ENCODE assay signal across 26 cellular contexts in the genomic region with DNA sequence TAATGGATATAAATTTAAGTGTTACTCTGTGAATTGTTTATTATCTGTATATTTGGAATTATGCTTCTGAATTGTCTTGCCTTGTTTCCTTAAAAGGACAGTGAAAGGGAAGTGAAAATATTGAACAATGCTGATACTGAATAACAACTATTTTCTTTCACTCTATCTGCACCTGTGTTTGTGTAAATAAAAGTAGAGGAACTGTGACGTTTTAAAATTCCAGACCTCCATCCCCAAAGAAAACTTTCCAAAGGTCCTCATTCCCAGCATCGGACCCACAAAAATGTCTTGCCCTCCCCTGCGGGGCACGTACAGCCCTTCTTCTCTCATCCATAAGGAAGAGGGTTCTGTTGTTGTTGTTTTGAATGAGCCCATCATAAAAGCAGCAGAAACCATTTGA.
DNase-seq lines count a peak whose midpoint lies in the region; ATAC-seq, FAIRE-seq and TF ChIP-seq lines count a peak whose summit lies in the region.
"Had no signal": no experiment of that assay in that cellular context is flagged by ENCODE, and none has a peak within 500 bp of the region (broad histone marks: within the 10 kb centered on the region; RNA-seq: fewer than 3 reads in every experiment).

No MANE protein-coding gene starts in this region.

- no peak for TF ChIP-seq POLR2A in A549 (IDR thresholded peaks at IDR 0.05; ENCODE audit: low read length)

- no peak for TF ChIP-seq CTCF in A549 (IDR thresholded peaks at IDR 0.05)
- no peak for TF ChIP-seq CTCF in dorsolateral prefrontal cortex (IDR thresholded peaks at IDR 0.05 in 54 of 56, conservative IDR thresholded peaks at IDR 0.05 in 2 of 56; ENCODE audit: low read depth in 1 of 56, partially characterized antibody in 56 of 56)

- WGBS in A549 (ENCODE audit: missing lambda C conversion rate) = 80% methylated on average over 4 of the region's 4 CpGs

- H3K4me1 Mint-ChIP-seq in IgD-negative memory B cell = peaks cover 31 to 40% (median 38%) of the 10 kb centered on the region in 3 donors

- TF ChIP-seq EP300 in A549 (IDR thresholded peaks at IDR 0.05) = no peak

- H3K27ac ChIP-seq in A549 (peak overlapping the region; percentile 48 to 75; a peak in 4 of 6 replicates), dorsolateral prefrontal cortex (peak overlapping the region in 49 of 59 donors; percentile 5 to 98 (median 71))
- H3K27ac ChIP-seq: BLaER1 treated with 17β-estradiol and CSF1 and Interleukin-3, amounts not matched to agents 10 nM and 100 nM; body of pancreas; colonic mucosa; heart right ventricle; HL-60 had no signal

- 0 out of 3 replicates have a peak overlapping the region, but pooled peaks have one; percentile 67 for H3K4me2 ChIP-seq in A549
- H3K4me2 ChIP-seq: GM23338 had no signal

- intact Hi-C loops in dorsolateral prefrontal cortex (cut with DNase I) = no loop called here

- H3K27me3 Mint-ChIP-seq in IgD-negative memory B cell = no peaks in the 10 kb centered on the region
- H3K27me3 Mint-ChIP-seq: activated naive CD8-positive, alpha-beta T cell treated with anti-CD3 and anti-CD28 coated beads for 36 hours; naive thymus-derived CD4-positive, alpha-beta T cell; stimulated activated naive CD8-positive, alpha-beta T cell treated with anti-CD3 and anti-CD28 coated beads, Interleukin-15, amount 100 ng/mL, for 72 hours; type B pancreatic cell had no signal

- H3K4me1 ChIP-seq in A549 = peaks cover 46% of the 10 kb centered on the region
- H3K4me1 ChIP-seq: body of pancreas, colonic mucosa had no signal

- no peak for TF ChIP-seq RAD21 in A549 (conservative IDR thresholded peaks at IDR 0.05 in 1 of 2, IDR thresholded peaks at IDR 0.05 in 1 of 2)

- CTCF ChIA-PET in A549 (lab: Yijun Ruan, JAX) = interaction anchor here (0.6 to 1.7 kb wide), 2 partner anchors 12 to 272 kb away, joined by 3 to 6 read pairs; no protein-coding TSS in a partner anchor

- H3K4me3 Mint-ChIP-seq in IgD-negative memory B cell = peak overlapping the region in 2 of 4 donors; percentile 33 to 81
- H3K4me3 Mint-ChIP-seq: activated naive CD8-positive, alpha-beta T cell treated with anti-CD3 and anti-CD28 coated beads for 36 hours; activated T-helper 1 cell treated with anti-CD3 and anti-CD28 coated beads, Interleukin-12 subunit alpha, Interleukin-12 subunit beta, Interleukin-2, Interleukin-4 antibody, amounts not matched to agents 30 ng/mL and 10 ng/mL and 1 ng/mL, durations not matched to agents 14 hours and 24 hours and 36 hours; GM23338; naive thymus-derived CD4-positive, alpha-beta T cell; stimulated activated naive CD8-positive, alpha-beta T cell treated with anti-CD3 and anti-CD28 coated beads, Interleukin-15, amount 100 ng/mL, for 72 hours; type B pancreatic cell had no signal

- H3K36me3 Mint-ChIP-seq in IgD-negative memory B cell = peaks cover 7% of the 10 kb centered on the region

- ATAC-seq in A549 (no peak), GM19463 (IDR thresholded peaks at IDR 0.05; ENCODE audit: unreplicated experiment) (peak; percentile 37), GM18870 (IDR thresholded peaks at IDR 0.05; ENCODE audit: unreplicated experiment) (no peak), HG02884 (IDR thresholded peaks at IDR 0.05; ENCODE audit: unreplicated experiment) (no peak)
- ATAC-seq: body of pancreas; GM23338; heart right ventricle; naive thymus-derived CD4-positive, alpha-beta T cell; stimulated activated naive CD8-positive, alpha-beta T cell treated with anti-CD3 and anti-CD28 coated beads, Interleukin-15, amount 100 ng/mL, for 72 hours had no signal

- H3K9me3 Mint-ChIP-seq in IgD-negative memory B cell = no peaks in the 10 kb centered on the region
- H3K9me3 Mint-ChIP-seq: activated naive CD8-positive, alpha-beta T cell treated with anti-CD3 and anti-CD28 coated beads for 36 hours; activated T-helper 1 cell treated with anti-CD3 and anti-CD28 coated beads, Interleukin-12 subunit alpha, Interleukin-12 subunit beta, Interleukin-2, Interleukin-4 antibody, amounts not matched to agents 30 ng/mL and 10 ng/mL and 1 ng/mL, durations not matched to agents 14 hours and 24 hours and 36 hours; GM23338; naive thymus-derived CD4-positive, alpha-beta T cell; stimulated activated naive CD8-positive, alpha-beta T cell treated with anti-CD3 and anti-CD28 coated beads, Interleukin-15, amount 100 ng/mL, for 72 hours; type B pancreatic cell had no signal

- H3K9me3 ChIP-seq in A549 = no peaks in the 10 kb centered on the region
- H3K9me3 ChIP-seq: BLaER1 treated with 17β-estradiol and CSF1 and Interleukin-3, amounts not matched to agents 10 nM and 100 nM; body of pancreas; colonic mucosa; heart right ventricle had no signal

- no peaks in the 10 kb centered on the region for H3K27me3 ChIP-seq in dorsolateral prefrontal cortex
- H3K27me3 ChIP-seq: BLaER1 treated with 17β-estradiol and CSF1 and Interleukin-3, amounts not matched to agents 10 nM and 100 nM; body of pancreas; colonic mucosa; heart right ventricle had no signal

- H3K4me3 ChIP-seq in A549 (no peak overlapping the region), dorsolateral prefrontal cortex (peak overlapping the region in 1 of 59 donors; percentile 13)
- H3K4me3 ChIP-seq: BLaER1 treated with 17β-estradiol and CSF1 and Interleukin-3, amounts not matched to agents 10 nM and 100 nM; body of pancreas; colonic mucosa; GM23338; heart right ventricle had no signal

- DNase-seq in A549 (ENCODE audit: low read depth in 1 of 2, low spot score in 1 of 2) (no peak), dorsolateral prefrontal cortex (no peak), NCI-H69 (lab: John Stamatoyannopoulos, UW) (no peak), hippocampal formation (lab: John Stamatoyannopoulos, UW) (no peak)
- DNase-seq: activated CD4-positive, alpha-beta T cell treated with anti-CD3 and anti-CD28 coated beads for 4 hours; activated naive CD8-positive, alpha-beta T cell treated with anti-CD3 and anti-CD28 coated beads for 36 hours; body of pancreas; colonic mucosa; heart right ventricle; islet precursor cell; mesenchymal stem cell; naive thymus-derived CD4-positive, alpha-beta T cell; NCI-H1930; posterior cingulate gyrus; stimulated activated naive CD8-positive, alpha-beta T cell treated with anti-CD3 and anti-CD28 coated beads, Interleukin-15, amount 100 ng/mL, for 72 hours; SW 1271 had no signal

- POLR2A ChIA-PET in A549 (lab: Yijun Ruan, JAX) = no interaction called here

- FAIRE-seq in A549 (lab: Jason Lieb, UNC) = no peak
- FAIRE-seq: A204.1 had no signal

- H3K27ac Mint-ChIP-seq in IgD-negative memory B cell = peak overlapping the region in 2 of 3 donors; percentile 64 to 71
- H3K27ac Mint-ChIP-seq: activated naive CD8-positive, alpha-beta T cell treated with anti-CD3 and anti-CD28 coated beads for 36 hours; activated T-helper 1 cell treated with anti-CD3 and anti-CD28 coated beads, Interleukin-12 subunit alpha, Interleukin-12 subunit beta, Interleukin-2, Interleukin-4 antibody, amounts not matched to agents 30 ng/mL and 10 ng/mL and 1 ng/mL, durations not matched to agents 14 hours and 24 hours and 36 hours; naive thymus-derived CD4-positive, alpha-beta T cell; stimulated activated naive CD8-positive, alpha-beta T cell treated with anti-CD3 and anti-CD28 coated beads, Interleukin-15, amount 100 ng/mL, for 72 hours; type B pancreatic cell had no signal

TF ChIP-seq in A549, 52 proteins besides CTCF, POLR2A, EP300 and RAD21:
- TF ChIP-seq TP53 (CRISPR knock-in tag; IDR thresholded peaks at IDR 0.05) (no peak), CHD4 (IDR thresholded peaks at IDR 0.05; ENCODE audit: borderline replicate concordance) (no peak), HOXB5 (CRISPR knock-in tag; IDR thresholded peaks at IDR 0.05) (no peak), GATA3 (IDR thresholded peaks at IDR 0.05; ENCODE audit: borderline replicate concordance) (no peak), RFX5 (IDR thresholded peaks at IDR 0.05) (no peak), ESRRA (IDR thresholded peaks at IDR 0.05; ENCODE audit: borderline replicate concordance, low read length) (no peak), MAFK (IDR thresholded peaks at IDR 0.05; ENCODE audit: partially characterized antibody) (no peak), KDM1A (IDR thresholded peaks at IDR 0.05; ENCODE audit: low read depth) (no peak), HOXB13 (CRISPR knock-in tag; IDR thresholded peaks at IDR 0.05; ENCODE audit: low read depth) (no peak), ZSCAN20 (CRISPR knock-in tag; IDR thresholded peaks at IDR 0.05) (no peak), HDAC2 (IDR thresholded peaks at IDR 0.05) (no peak), ZNF302 (CRISPR knock-in tag; IDR thresholded peaks at IDR 0.05) (no peak), RNF2 (IDR thresholded peaks at IDR 0.05; ENCODE audit: borderline replicate concordance, low read depth) (no peak)
- TF ChIP-seq, protein P1, sequence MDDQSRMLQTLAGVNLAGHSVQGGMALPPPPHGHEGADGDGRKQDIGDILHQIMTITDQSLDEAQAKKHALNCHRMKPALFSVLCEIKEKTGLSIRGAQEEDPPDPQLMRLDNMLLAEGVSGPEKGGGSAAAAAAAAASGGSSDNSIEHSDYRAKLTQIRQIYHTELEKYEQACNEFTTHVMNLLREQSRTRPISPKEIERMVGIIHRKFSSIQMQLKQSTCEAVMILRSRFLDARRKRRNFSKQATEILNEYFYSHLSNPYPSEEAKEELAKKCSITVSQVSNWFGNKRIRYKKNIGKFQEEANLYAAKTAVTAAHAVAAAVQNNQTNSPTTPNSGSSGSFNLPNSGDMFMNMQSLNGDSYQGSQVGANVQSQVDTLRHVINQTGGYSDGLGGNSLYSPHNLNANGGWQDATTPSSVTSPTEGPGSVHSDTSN (IDR thresholded peaks at IDR 0.05) = no peak
- TF ChIP-seq, protein P2, sequence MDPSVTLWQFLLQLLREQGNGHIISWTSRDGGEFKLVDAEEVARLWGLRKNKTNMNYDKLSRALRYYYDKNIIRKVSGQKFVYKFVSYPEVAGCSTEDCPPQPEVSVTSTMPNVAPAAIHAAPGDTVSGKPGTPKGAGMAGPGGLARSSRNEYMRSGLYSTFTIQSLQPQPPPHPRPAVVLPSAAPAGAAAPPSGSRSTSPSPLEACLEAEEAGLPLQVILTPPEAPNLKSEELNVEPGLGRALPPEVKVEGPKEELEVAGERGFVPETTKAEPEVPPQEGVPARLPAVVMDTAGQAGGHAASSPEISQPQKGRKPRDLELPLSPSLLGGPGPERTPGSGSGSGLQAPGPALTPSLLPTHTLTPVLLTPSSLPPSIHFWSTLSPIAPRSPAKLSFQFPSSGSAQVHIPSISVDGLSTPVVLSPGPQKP (IDR thresholded peaks at IDR 0.05; ENCODE audit: low read depth, low read length) = no peak
